20 cellular contexts compared by ENCODE assay signal in genomic region chr2:127913808-127914457, GRCh38.
"Had no signal": no experiment of that assay in that cellular context is flagged by ENCODE, and none has a peak within 500 bp of the region (broad histone marks: within the 10 kb centered on the region; RNA-seq: fewer than 3 reads in every experiment).

No MANE protein-coding gene starts in this region.

- H3K4me3 ChIP-seq: left ventricle myocardium inferior, right atrium auricular region had no signal

- H3K4me1 ChIP-seq: left ventricle myocardium inferior, right atrium auricular region had no signal

- H3K9me3 ChIP-seq: right atrium auricular region had no signal

- H3K4me3 Mint-ChIP-seq: memory B cell, natural killer cell had no signal

- ATAC-seq: activated CD4-positive, CD25-positive, alpha-beta regulatory T cell treated with anti-CD3 and anti-CD28 coated beads, Interleukin-2, amount 50 U/mL, for 24 hours; natural killer cell had no signal

- H3K36me3 Mint-ChIP-seq: memory B cell, natural killer cell had no signal

- DNase-seq: activated naive CD4-positive, alpha-beta T cell treated with anti-CD3 and anti-CD28 coated beads, Interleukin-2, amount 50 U/mL, for 16 hours; activated T-cell treated with anti-CD3 and anti-CD28 coated beads for 4 hours; caudate nucleus; foreskin fibroblast; hypothalamus; kidney; left ventricle myocardium inferior; natural killer cell; nucleus accumbens; stimulated activated CD4-positive, alpha-beta T cell treated with anti-CD3 and anti-CD28 coated beads, Interleukin-15, amount 100 ng/mL, for 24 hours; stimulated activated CD4-positive, alpha-beta T cell treated with anti-CD3 and anti-CD28 coated beads, Interleukin-4, amount 100 ng/mL, for 1 hour; stimulated activated naive CD4-positive, alpha-beta T cell treated with Interleukin-2 at 50 U/mL for 16 hours; substantia nigra; T1000; trophoblast cell had no signal

- H3K27ac ChIP-seq: left ventricle myocardium inferior, right atrium auricular region had no signal

- H3K27me3 ChIP-seq: right atrium auricular region had no signal

- H3K27me3 Mint-ChIP-seq: memory B cell, progenitor cell of endocrine pancreas had no signal

- H3K36me3 ChIP-seq: left ventricle myocardium inferior, right atrium auricular region had no signal

- H3K4me1 Mint-ChIP-seq: natural killer cell had no signal

- FAIRE-seq: colon, kidney had no signal

- H3K27ac Mint-ChIP-seq: memory B cell, natural killer cell, progenitor cell of endocrine pancreas had no signal

- H3K9me3 Mint-ChIP-seq: memory B cell, natural killer cell had no signal
